12 cellular contexts compared by ENCODE assay signal in the genomic region with DNA sequence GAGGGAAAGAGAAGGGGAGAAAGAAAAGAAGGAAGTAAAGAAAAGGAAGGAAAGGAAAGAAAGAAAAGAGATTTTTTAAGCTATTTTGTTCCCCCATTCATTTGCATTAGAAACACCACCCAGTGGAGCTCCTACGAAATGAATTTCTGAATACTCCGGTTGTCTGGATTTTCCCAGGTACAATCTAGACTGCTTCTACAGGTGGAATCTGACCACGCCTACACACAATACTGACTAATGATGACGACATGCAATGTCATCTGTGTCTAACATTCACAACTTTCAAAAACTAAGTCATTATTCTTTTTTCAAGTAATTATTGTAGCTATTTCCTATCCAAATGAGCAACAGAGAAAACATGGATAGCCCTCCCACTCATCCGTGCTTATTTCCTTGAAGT.
"Had no signal": no experiment of that assay in that cellular context is flagged by ENCODE, and none has a peak within 500 bp of the region (broad histone marks: within the 10 kb centered on the region; RNA-seq: fewer than 3 reads in every experiment).

No MANE protein-coding gene starts in this region.

- H3K27ac ChIP-seq: dorsolateral prefrontal cortex, esophagus muscularis mucosa, left lung, neutrophil had no signal

- H3K4me3 ChIP-seq: dorsolateral prefrontal cortex, esophagus muscularis mucosa, left lung had no signal

- ATAC-seq: left lung, SK-N-SH treated with all-trans-retinoic acid at 6 μM for 48 hours had no signal

- H3K27me3 ChIP-seq: dorsolateral prefrontal cortex, esophagus muscularis mucosa, left lung, neutrophil had no signal

- H3K4me3 Mint-ChIP-seq: activated B cell treated with CpG ODN at 0.5 μM for 24 hours had no signal

- H3K9me3 Mint-ChIP-seq: activated B cell treated with CpG ODN at 0.5 μM for 24 hours had no signal

- H3K27ac Mint-ChIP-seq: activated B cell treated with CpG ODN at 0.5 μM for 24 hours had no signal

- H3K9me3 ChIP-seq: esophagus muscularis mucosa, left lung, neutrophil had no signal

- H3K27me3 Mint-ChIP-seq: activated B cell treated with CpG ODN at 0.5 μM for 24 hours had no signal

- DNase-seq: activated B cell treated with CpG ODN at 0.5 μM for 24 hours; activated CD4-positive, alpha-beta T cell treated with anti-CD3 and anti-CD28 coated beads, Interleukin-2, amount 50 U/mL, for 4 hours; activated naive CD4-positive, alpha-beta T cell; glutamatergic neuron; left lung; mesendoderm; retina; stimulated activated CD4-positive, alpha-beta T cell treated with anti-CD3 and anti-CD28 coated beads, Interleukin-4, amount 100 ng/mL, for 4 hours had no signal
